ENCODE assay signal across 26 cellular contexts in the genomic region with DNA sequence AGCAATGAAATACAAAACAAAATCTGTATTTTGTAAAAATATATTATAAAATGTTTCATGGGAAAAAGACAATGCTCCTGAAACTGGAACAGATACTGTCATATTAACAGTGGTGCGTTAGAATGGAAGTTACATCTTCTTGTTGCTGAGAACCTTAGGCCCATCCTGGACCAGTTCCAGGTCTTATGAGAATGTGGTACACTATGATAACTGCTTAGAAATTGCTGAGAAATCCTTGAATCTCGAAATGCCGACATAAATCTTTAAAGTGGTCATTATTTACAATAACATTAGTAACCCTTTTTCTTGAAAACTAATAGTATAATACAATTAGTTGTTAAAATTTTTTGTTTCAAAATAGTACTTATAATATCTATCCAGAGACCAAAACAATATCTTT.
"Had no signal": no experiment of that assay in that cellular context is flagged by ENCODE, and none has a peak within 500 bp of the region (broad histone marks: within the 10 kb centered on the region; RNA-seq: fewer than 3 reads in every experiment).

No MANE protein-coding gene starts in this region.

- DNase-seq: cortex of kidney; foreskin fibroblast; heart left ventricle; left cardiac atrium; left lung; mesenchymal stem cell; mucosa of descending colon; naive B cell; stimulated activated CD4-positive, alpha-beta T cell treated with anti-CD3 and anti-CD28 coated beads, Interleukin-12 subunit alpha, Interleukin-12 subunit beta, amount 100 ng/mL, for 4 hours; stimulated activated CD4-positive, alpha-beta T cell treated with anti-CD3 and anti-CD28 coated beads, Interleukin-1b, Interleukin-23, amount 100 ng/mL, for 48 hours; stimulated activated CD4-positive, alpha-beta T cell treated with anti-CD3 and anti-CD28 coated beads, Interleukin-4, amount 100 ng/mL, for 1 hour; stimulated activated CD8-positive, alpha-beta memory T cell treated with anti-CD3 and anti-CD28 coated beads, Interleukin-4, amount 100 ng/mL, for 48 hours; stimulated activated naive CD4-positive, alpha-beta T cell treated with Interleukin-2 at 50 U/mL for 16 hours; stomach; thyroid gland had no signal

- H3K79me2 ChIP-seq: hepatocyte had no signal

- H3K27me3 Mint-ChIP-seq: naive B cell, type B pancreatic cell had no signal

- H3K9me3 Mint-ChIP-seq: mesothelial cell of epicardium, naive B cell, nephron, neural progenitor cell, type B pancreatic cell had no signal

- H3K4me1 Mint-ChIP-seq: naive B cell, nephron, neural progenitor cell had no signal

- H3K4me3 Mint-ChIP-seq: mesothelial cell of epicardium, naive B cell, nephron, neural progenitor cell, type B pancreatic cell had no signal

- H3K4me1 ChIP-seq: gastroesophageal sphincter, heart left ventricle, left lung, neural progenitor cell, prostate gland, right atrium auricular region, stomach, thyroid gland had no signal

- ATAC-seq: esophagus mucosa, gastroesophageal sphincter, heart left ventricle, left cardiac atrium, left lung, mucosa of descending colon, sciatic nerve had no signal

- H3K27ac ChIP-seq: gastroesophageal sphincter, heart left ventricle, hepatocyte, left lung, neural progenitor cell, prostate gland, right atrium auricular region, stomach, thyroid gland had no signal

- H3K9me3 ChIP-seq: gastroesophageal sphincter, heart left ventricle, left lung, mucosa of descending colon, prostate gland, right atrium auricular region, stomach, thyroid gland had no signal

- H3K9ac ChIP-seq: neural progenitor cell had no signal

- H3K36me3 Mint-ChIP-seq: mesothelial cell of epicardium, naive B cell, neural progenitor cell, type B pancreatic cell had no signal

- H3K4me2 ChIP-seq: hepatocyte, neural progenitor cell, smooth muscle cell had no signal

- H2AFZ ChIP-seq: hepatocyte, neural progenitor cell had no signal

- H3K27ac Mint-ChIP-seq: mesothelial cell of epicardium, naive B cell, nephron, neural progenitor cell, type B pancreatic cell had no signal

- H3K27me3 ChIP-seq: gastroesophageal sphincter, heart left ventricle, hepatocyte, left lung, neural progenitor cell, right atrium auricular region, stomach, thyroid gland had no signal
